ENCODE assay signal across 17 cellular contexts in genomic region chr11:127998421-127998820, GRCh38.
DNase-seq lines count a peak whose midpoint lies in the region; ATAC-seq, FAIRE-seq and TF ChIP-seq lines count a peak whose summit lies in the region.
"Had no signal": no experiment of that assay in that cellular context is flagged by ENCODE, and none has a peak within 500 bp of the region (broad histone marks: within the 10 kb centered on the region; RNA-seq: fewer than 3 reads in every experiment).

No MANE protein-coding gene starts in this region.

- H3K9ac ChIP-seq in neural progenitor cell: no peak overlapping the region
- H3K9ac ChIP-seq: GM23248 had no signal

- no peak overlapping the region for H3K4me2 ChIP-seq in neural progenitor cell
- H3K4me2 ChIP-seq: PC-9 had no signal

- POLR2A ChIA-PET in AG04449 (lab: Yijun Ruan, JAX): no interaction called here

- no peaks in the 10 kb centered on the region for H3K79me2 ChIP-seq in neural progenitor cell (ENCODE audit: low read depth)

- H3K36me3 ChIP-seq in brain microvascular endothelial cell (replicated peaks) (no peaks in the 10 kb centered on the region), neural progenitor cell (no peaks in the 10 kb centered on the region)
- H3K36me3 ChIP-seq: SJCRH30 had no signal

- in situ Hi-C loops in brain microvascular endothelial cell (cut with HindIII; ENCODE audit: low pct_ligation_motif_present, low sequenced_read_pairs): no loop called here

- peaks cover 1% of the 10 kb centered on the region for H3K36me3 Mint-ChIP-seq in neural progenitor cell

- DNase-seq in AG04449 (ENCODE audit: low read depth, low spot score): peak; percentile 16
- DNase-seq in HCEC 1CT: peak; percentile 48
- DNase-seq in brain microvascular endothelial cell: peak; percentile 17
- DNase-seq in neural progenitor cell (ENCODE audit: low spot score): no peak
- no peak for DNase-seq in GM12892 (ENCODE audit: insufficient read length)
- DNase-seq: CD4-positive, alpha-beta T cell; DMS79; GDM1; GM23248; KG1; NCI-H226; NCI-H524 treated with DMSO at 0.1 percent for 48 hours; SJCRH30 had no signal

- CTCF ChIA-PET in AG04449 (lab: Yijun Ruan, JAX): interaction anchor here (1.1 to 1.5 kb wide), 2 partner anchors 23 to 154 kb away, joined by 3 to 5 read pairs; no protein-coding TSS in a partner anchor

- H3K27me3 ChIP-seq in brain microvascular endothelial cell (replicated peaks) (no peaks in the 10 kb centered on the region), neural progenitor cell (no peaks in the 10 kb centered on the region)
- H3K27me3 ChIP-seq: SJCRH30 had no signal

- no peaks in the 10 kb centered on the region for H3K4me1 Mint-ChIP-seq in neural progenitor cell

- TF ChIP-seq CTCF in AG04449 (IDR thresholded peaks at IDR 0.05; ENCODE audit: insufficient read depth, low read length, missing control alignments) (no peak), brain microvascular endothelial cell (IDR thresholded peaks at IDR 0.05; ENCODE audit: low read depth, low read length, missing control alignments) (no peak), neural progenitor cell (IDR thresholded peaks at IDR 0.05) (no peak)

- H2AFZ ChIP-seq in neural progenitor cell (replicated peaks): no peak overlapping the region
- H2AFZ ChIP-seq: GM23248, PC-9 had no signal

- H3K9me3 Mint-ChIP-seq in neural progenitor cell: peaks cover 4% of the 10 kb centered on the region
- H3K9me3 Mint-ChIP-seq: CD4-positive, alpha-beta T cell had no signal

- no peaks in the 10 kb centered on the region for H3F3A ChIP-seq in neural progenitor cell (ENCODE audit: low read depth)

- no peaks in the 10 kb centered on the region for H3K27me3 Mint-ChIP-seq in neural progenitor cell (ENCODE audit: insufficient read depth, low read depth)

- H3K27ac Mint-ChIP-seq in neural progenitor cell: peak overlapping the region; percentile 19
- H3K27ac Mint-ChIP-seq: CD4-positive, alpha-beta T cell had no signal

- no peaks in the 10 kb centered on the region for H3K9me3 ChIP-seq in neural progenitor cell (ENCODE audit: low read depth)
- H3K9me3 ChIP-seq: SJCRH30 had no signal

- H3K27ac ChIP-seq in brain microvascular endothelial cell (no peak overlapping the region), neural progenitor cell (no peak overlapping the region)
- H3K27ac ChIP-seq: GM23248, PC-9, SJCRH30 had no signal

- H3K4me3 ChIP-seq in AG04449 (ENCODE audit: low read depth, low read length): no peak overlapping the region
- no peak overlapping the region for H3K4me3 ChIP-seq in brain microvascular endothelial cell (ENCODE audit: low read depth, low read length)
- no peak overlapping the region for H3K4me3 ChIP-seq in neural progenitor cell
- H3K4me3 ChIP-seq: GM23248, PC-9, SJCRH30 had no signal

- TF ChIP-seq POLR2A in GM12892 (IDR thresholded peaks at IDR 0.05; ENCODE audit: low read depth, low read length): no peak

- no peaks in the 10 kb centered on the region for H4K20me1 ChIP-seq in neural progenitor cell (ENCODE audit: low read depth)

- no peak for FAIRE-seq in GM12892 (lab: Jason Lieb, UNC)

- H3K4me1 ChIP-seq in neural progenitor cell: no peaks in the 10 kb centered on the region
- H3K4me1 ChIP-seq: SJCRH30 had no signal

- ATAC-seq in GM21529 (IDR thresholded peaks at IDR 0.05; ENCODE audit: unreplicated experiment): no peak
- no peak for ATAC-seq in GM19324 (IDR thresholded peaks at IDR 0.05; ENCODE audit: low FRiP score, unreplicated experiment)
- ATAC-seq: HCT116 had no signal

- H3K4me3 Mint-ChIP-seq in neural progenitor cell: no peak overlapping the region
- H3K4me3 Mint-ChIP-seq: CD4-positive, alpha-beta T cell had no signal

Comparison
In these comparisons a context has a peak if more than half of its experiments do, and no peak if none do; other contexts are left out.
1. DNase-seq: peak in AG04449 (single experiment), HCEC 1CT (single experiment) and brain microvascular endothelial cell (single experiment); none in neural progenitor cell (single experiment) and GM12892 (single experiment).